13 cellular contexts compared by ENCODE assay signal in the genomic region with DNA sequence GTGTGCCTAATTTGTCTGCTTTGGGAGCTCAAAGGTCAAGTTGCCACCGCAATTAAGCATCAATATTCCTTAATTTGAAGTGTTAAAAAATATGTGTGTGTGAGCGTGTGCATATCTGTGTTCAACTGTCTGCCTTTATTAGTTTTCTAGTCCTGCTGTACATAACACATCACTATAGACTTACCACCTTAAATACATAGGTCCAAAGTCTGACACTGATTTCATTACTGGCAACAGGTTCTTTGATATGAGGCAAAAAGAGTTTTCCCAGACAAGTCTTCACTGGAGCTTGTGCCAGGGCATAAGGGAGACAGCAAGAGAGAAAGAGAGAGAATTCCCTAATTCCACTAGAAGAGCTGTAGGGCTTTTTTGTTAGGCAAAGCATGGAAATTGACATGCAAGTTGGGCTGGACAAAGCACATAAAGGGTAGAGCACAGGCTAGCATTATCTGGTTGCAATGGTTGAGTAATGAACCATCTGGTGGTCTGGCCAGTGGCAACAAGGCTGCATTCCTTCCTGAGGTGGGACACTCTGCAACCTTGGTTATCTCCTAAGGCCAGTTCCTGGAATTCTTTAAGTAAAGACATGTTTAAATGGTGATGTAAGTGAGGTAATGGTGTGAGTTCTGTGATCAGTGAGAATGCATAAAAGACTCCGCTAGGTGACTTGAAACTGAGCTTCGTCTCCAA.
A peak's percentile ranks its signal among the peaks of the same experiment; 100 is the strongest.
DNase-seq lines count a peak whose midpoint lies in the region; ATAC-seq, FAIRE-seq and TF ChIP-seq lines count a peak whose summit lies in the region.
"Had no signal": no experiment of that assay in that cellular context is flagged by ENCODE, and none has a peak within 500 bp of the region (broad histone marks: within the 10 kb centered on the region; RNA-seq: fewer than 3 reads in every experiment).

No MANE protein-coding gene starts in this region.

- no peak for ATAC-seq in HG03354 (IDR thresholded peaks at IDR 0.05; ENCODE audit: poor library complexity, severe bottlenecking, unreplicated experiment)
- ATAC-seq: esophagus mucosa, K562 had no signal

- peak; percentile 74 for FAIRE-seq in H1 (lab: Jason Lieb, UNC)
- FAIRE-seq: GM18507, K562 had no signal

- H2BK15ac ChIP-seq in H1 (ENCODE audit: low read length): no peak overlapping the region

- H2AFZ ChIP-seq in H1 (ENCODE audit: low read length): 0 out of 2 replicates have a peak overlapping the region, but pooled peaks have one; percentile 19

- no peak overlapping the region for H2BK5ac ChIP-seq in H1 (ENCODE audit: low read depth, low read length)

- no peak overlapping the region for H2BK20ac ChIP-seq in H1 (ENCODE audit: low read length)

- 0 out of 2 replicates have a peak overlapping the region, but pooled peaks have one; percentile 45 for H2BK12ac ChIP-seq in H1 (ENCODE audit: low read depth, low read length)

- no peak for TF ChIP-seq CTCF in H1 (IDR thresholded peaks at IDR 0.05; ENCODE audit: control extremely low read depth in 1 of 3, insufficient read depth in 1 of 3, low read depth in 1 of 3, low read length in 3 of 3)
- TF ChIP-seq CTCF in vagina (IDR thresholded peaks at IDR 0.05): no peak

- POLR2A ChIA-PET in H1 (lab: Charles Lee; ENCODE audit: partially characterized antibody): no interaction called here

- H3K79me2 ChIP-seq in H1 (ENCODE audit: control insufficient read depth in 1 of 2, insufficient read depth in 2 of 2, low read length in 2 of 2): no peaks in the 10 kb centered on the region

- H3K4me2 ChIP-seq in H1 (ENCODE audit: insufficient read depth in 1 of 2, low read depth in 2 of 2, low read length in 2 of 2): peak overlapping the region; percentile 27 to 67; a peak in 3 of 4 replicates

- no peak overlapping the region for H4K8ac ChIP-seq in H1 (ENCODE audit: extremely low read depth, insufficient read depth, low read length)

- intact Hi-C loops in vagina (cut with DNase I): no loop called here

- no peak overlapping the region for H3K4ac ChIP-seq in H1 (replicated peaks; ENCODE audit: insufficient read length, low read depth, low read length)

- no peak overlapping the region for H3K18ac ChIP-seq in H1 (ENCODE audit: extremely low read depth, low read length)

- no peaks in the 10 kb centered on the region for H3K36me3 ChIP-seq in HUES6 (ENCODE audit: control insufficient read depth, insufficient read depth, low read length)
- H3K36me3 ChIP-seq in H1 (ENCODE audit: control insufficient read depth in 2 of 4, insufficient read depth in 4 of 4, low read length in 3 of 4): no peaks in the 10 kb centered on the region
- H3K36me3 ChIP-seq in vagina: no peaks in the 10 kb centered on the region

- H3K9ac ChIP-seq in HUES6 (ENCODE audit: low read length): peak overlapping the region; percentile 58
- no peak overlapping the region for H3K9ac ChIP-seq in H1 (replicated peaks in 1 of 4; ENCODE audit: extremely low read depth in 1 of 4, low read depth in 3 of 4, low read length in 3 of 4)

- TF ChIP-seq RAD21 in H1 (IDR thresholded peaks at IDR 0.05 in 1 of 2, conservative IDR thresholded peaks at IDR 0.05 in 1 of 2; ENCODE audit: low read depth in 2 of 2, low read length in 2 of 2): no peak

- no peak for TF ChIP-seq POLR2A in H1 (IDR thresholded peaks at IDR 0.05; ENCODE audit: control extremely low read depth in 1 of 2, low read depth in 2 of 2, low read length in 2 of 2)
- no peak for TF ChIP-seq POLR2A in vagina (IDR thresholded peaks at IDR 0.05)

- CTCF ChIA-PET in H1 (lab: Charles Lee; ENCODE audit: partially characterized antibody): interaction anchor here (0.7 to 2.1 kb wide), 10 partner anchors 13 to 858 kb away, joined by 3 to 8 read pairs (median 4); no protein-coding TSS in a partner anchor

- 87% methylated on average over 4 of the region's 4 CpGs; no CpG with 5 or more reads in 1 of the 2 experiments for WGBS in H1 (ENCODE audit: extremely low coverage in 1 of 2, insufficient coverage in 1 of 2, insufficient read length in 1 of 2, insufficient replicate concordance in 2 of 2, low coverage in 1 of 2, low lambda C conversion rate in 2 of 2, missing lambda C conversion rate in 1 of 2), 2 experiments

- H3K14ac ChIP-seq in H1 (ENCODE audit: insufficient read length): no peak overlapping the region

- H3K4me1 ChIP-seq in HUES6 (ENCODE audit: control insufficient read depth, insufficient read depth, low read length): peaks cover 29% of the 10 kb centered on the region
- H3K4me1 ChIP-seq in H1 (replicated peaks in 1 of 4; ENCODE audit: control insufficient read depth in 3 of 4, insufficient read depth in 4 of 4, low read length in 3 of 4): peaks cover 0 to 10% (median 7%) of the 10 kb centered on the region in 4 experiments; a peak in 4 of 7 replicates
- peaks cover 23% of the 10 kb centered on the region for H3K4me1 ChIP-seq in vagina

- H4K5ac ChIP-seq in H1 (ENCODE audit: insufficient read length, low read depth, low read length): no peak overlapping the region

- no peaks in the 10 kb centered on the region for H3K9me3 ChIP-seq in HUES6 (ENCODE audit: control insufficient read depth, insufficient read depth, low read depth, low read length)
- H3K9me3 ChIP-seq in H1 (ENCODE audit: insufficient read depth in 2 of 2, low read depth in 1 of 2, low read length in 1 of 2): no peaks in the 10 kb centered on the region
- H3K9me3 ChIP-seq in vagina: no peaks in the 10 kb centered on the region

- no peak overlapping the region for H2AK5ac ChIP-seq in H1 (ENCODE audit: low read depth, low read length)

- TF ChIP-seq EP300 in H1 (IDR thresholded peaks at IDR 0.05; ENCODE audit: borderline replicate concordance in 1 of 2, low read depth in 2 of 2, low read length in 2 of 2): peak in 1 of 2 experiments; percentile 18; a peak in 1 of 3 replicates

- H4K91ac ChIP-seq in H1 (replicated peaks; ENCODE audit: insufficient read length, low read length): no peak overlapping the region

- H3K27ac ChIP-seq in HUES6 (ENCODE audit: low read depth, low read length): peak overlapping the region; percentile 64; the same call in 1 of the 2 replicates
- H3K27ac ChIP-seq in H1 (ENCODE audit: low read depth, low read length): no peak overlapping the region
- peak overlapping the region; percentile 51 for H3K27ac ChIP-seq in vagina

- H2BK120ac ChIP-seq in H1 (replicated peaks; ENCODE audit: low read depth, low read length): no peak overlapping the region

- H3K56ac ChIP-seq in H1 (replicated peaks; ENCODE audit: insufficient read length, low read depth, low read length): no peak overlapping the region

- no peaks in the 10 kb centered on the region for H3K23me2 ChIP-seq in H1 (ENCODE audit: low read depth, low read length)

- H3K27me3 ChIP-seq in HUES6 (ENCODE audit: control insufficient read depth, insufficient read depth, low read length) (no peaks in the 10 kb centered on the region), H1 (replicated peaks in 1 of 4; ENCODE audit: control insufficient read depth in 3 of 4, extremely low read depth in 1 of 4, insufficient read depth in 3 of 4, low read length in 3 of 4) (no peaks in the 10 kb centered on the region), vagina (no peaks in the 10 kb centered on the region)

- no peaks in the 10 kb centered on the region for H3K79me1 ChIP-seq in H1 (ENCODE audit: low read depth, low read length)

- no peaks in the 10 kb centered on the region for H4K20me1 ChIP-seq in H1 (replicated peaks in 1 of 2; ENCODE audit: control insufficient read depth in 1 of 2, insufficient read depth in 2 of 2, low read length in 2 of 2)

- H3K4me3 ChIP-seq in HUES6 (ENCODE audit: low read depth, low read length) (no peak overlapping the region), H1 (ENCODE audit: extremely low read depth in 1 of 4, insufficient read depth in 2 of 4, low read depth in 3 of 4, low read length in 4 of 4) (no peak overlapping the region; a peak in 1 of 8 replicates), vagina (no peak overlapping the region)
- H3K4me3 ChIP-seq: K562 had no signal

- peak in 1 of 2 experiments; percentile 73 for DNase-seq in H1 (ENCODE audit: low read depth in 1 of 2, low spot score in 2 of 2)
- DNase-seq in iPS-NIHi7 (ENCODE audit: extremely low spot score): peak; percentile 31
- no peak for DNase-seq in vagina (ENCODE audit: extremely low spot score in 2 of 2)
- DNase-seq in activated CD8-positive, alpha-beta memory T cell treated with anti-CD3 and anti-CD28 coated beads, Interleukin-2, amount 50 U/mL, for 4 hours: no peak
- no peak for DNase-seq in stimulated activated CD4-positive, alpha-beta T cell treated with anti-CD3 and anti-CD28 coated beads, Interleukin-1b, Interleukin-23, amount 100 ng/mL, for 48 hours
- DNase-seq: activated naive CD8-positive, alpha-beta T cell treated with anti-CD3 and anti-CD28 coated beads, Interleukin-2, amount 10 ng/mL, durations not matched to agents 7 days and 5 days; SHP77 treated with DMSO at 0.1 percent for 48 hours; stimulated activated CD4-positive, alpha-beta T cell treated with anti-CD3 and anti-CD28 coated beads, Interleukin-12 subunit alpha, Interleukin-12 subunit beta, amount 100 ng/mL, for 4 hours had no signal

- no peak overlapping the region for H3K23ac ChIP-seq in H1 (ENCODE audit: insufficient read length)

TF ChIP-seq in H1, 55 proteins besides CTCF, POLR2A, EP300 and RAD21:
- TF ChIP-seq CREB1 (IDR thresholded peaks at IDR 0.05) (no peak), TCF12 (IDR thresholded peaks at IDR 0.05; ENCODE audit: low read depth, low read length) (no peak), SIX5 (IDR thresholded peaks at IDR 0.05; ENCODE audit: low read depth, low read length) (no peak), NANOG (IDR thresholded peaks at IDR 0.05; ENCODE audit: insufficient read depth, low read depth, low read length, poor library complexity, severe bottlenecking) (peak; percentile 55), HDAC6 (IDR thresholded peaks at IDR 0.05; ENCODE audit: low read depth, low read length) (no peak), SIRT6 (IDR thresholded peaks at IDR 0.05; ENCODE audit: low read length) (no peak), BCL11A (IDR thresholded peaks at IDR 0.05; ENCODE audit: low read depth in 2 of 2, low read length in 2 of 2) (no peak), TEAD4 (IDR thresholded peaks at IDR 0.05; ENCODE audit: low read depth, low read length) (0 out of 2 replicates have a peak, but pooled peaks have one; percentile 53), CBX5 (IDR thresholded peaks at IDR 0.05; ENCODE audit: low read depth, low read length) (no peak)
